2 cellular contexts compared by ENCODE assay signal in the genomic region with DNA sequence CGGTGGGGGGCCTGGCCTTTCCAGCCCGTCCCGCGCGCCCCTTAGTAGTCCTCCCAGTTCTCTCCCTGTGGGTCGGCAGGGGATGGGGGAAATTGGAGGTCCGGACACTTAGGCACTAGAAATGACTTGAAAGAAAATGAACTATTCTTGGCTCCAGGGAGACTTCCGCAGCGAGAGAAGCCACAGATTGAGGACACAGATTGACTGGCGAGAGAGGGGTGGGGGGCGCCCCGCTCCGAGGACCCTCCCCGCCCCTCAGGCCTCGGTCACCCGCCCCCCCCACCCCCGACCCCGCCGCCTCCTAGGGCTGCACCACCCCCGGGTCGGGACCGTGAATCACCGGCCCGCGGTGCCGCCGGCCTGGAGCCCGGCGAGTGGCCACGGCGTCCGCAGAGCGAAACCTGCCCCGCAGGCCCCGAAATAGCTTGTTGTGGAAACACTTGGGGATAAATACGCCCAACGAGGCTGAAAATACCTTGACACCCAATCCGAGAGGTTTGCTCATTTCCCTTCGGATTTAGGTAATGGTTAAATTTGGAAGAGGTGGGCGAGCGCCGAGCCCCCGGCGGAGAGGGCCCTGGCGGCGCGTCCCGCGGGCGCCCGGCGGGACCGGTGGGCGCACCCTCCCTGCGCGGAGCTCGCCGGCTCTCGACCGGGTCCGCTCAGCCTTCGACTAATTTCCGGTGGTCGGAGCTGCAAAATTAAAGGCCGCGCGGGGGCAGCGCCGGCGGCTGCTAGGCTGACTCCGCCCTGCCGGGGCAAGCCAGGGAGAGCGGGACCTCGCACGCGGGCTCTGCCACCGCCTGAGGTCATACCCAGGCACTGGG.
TF ChIP-seq lines count a peak whose summit lies in the region.

A gene (minus strand): TSS at position 675 of the 827 bp plus-strand sequence. CDS start 3,438 bp downstream, outside the sequence.

TF ChIP-seq in GM12878, 131 proteins besides CTCF, POLR2A, EP300 and RAD21 (continued from another document and continues in another):
- TF ChIP-seq, protein P1, sequence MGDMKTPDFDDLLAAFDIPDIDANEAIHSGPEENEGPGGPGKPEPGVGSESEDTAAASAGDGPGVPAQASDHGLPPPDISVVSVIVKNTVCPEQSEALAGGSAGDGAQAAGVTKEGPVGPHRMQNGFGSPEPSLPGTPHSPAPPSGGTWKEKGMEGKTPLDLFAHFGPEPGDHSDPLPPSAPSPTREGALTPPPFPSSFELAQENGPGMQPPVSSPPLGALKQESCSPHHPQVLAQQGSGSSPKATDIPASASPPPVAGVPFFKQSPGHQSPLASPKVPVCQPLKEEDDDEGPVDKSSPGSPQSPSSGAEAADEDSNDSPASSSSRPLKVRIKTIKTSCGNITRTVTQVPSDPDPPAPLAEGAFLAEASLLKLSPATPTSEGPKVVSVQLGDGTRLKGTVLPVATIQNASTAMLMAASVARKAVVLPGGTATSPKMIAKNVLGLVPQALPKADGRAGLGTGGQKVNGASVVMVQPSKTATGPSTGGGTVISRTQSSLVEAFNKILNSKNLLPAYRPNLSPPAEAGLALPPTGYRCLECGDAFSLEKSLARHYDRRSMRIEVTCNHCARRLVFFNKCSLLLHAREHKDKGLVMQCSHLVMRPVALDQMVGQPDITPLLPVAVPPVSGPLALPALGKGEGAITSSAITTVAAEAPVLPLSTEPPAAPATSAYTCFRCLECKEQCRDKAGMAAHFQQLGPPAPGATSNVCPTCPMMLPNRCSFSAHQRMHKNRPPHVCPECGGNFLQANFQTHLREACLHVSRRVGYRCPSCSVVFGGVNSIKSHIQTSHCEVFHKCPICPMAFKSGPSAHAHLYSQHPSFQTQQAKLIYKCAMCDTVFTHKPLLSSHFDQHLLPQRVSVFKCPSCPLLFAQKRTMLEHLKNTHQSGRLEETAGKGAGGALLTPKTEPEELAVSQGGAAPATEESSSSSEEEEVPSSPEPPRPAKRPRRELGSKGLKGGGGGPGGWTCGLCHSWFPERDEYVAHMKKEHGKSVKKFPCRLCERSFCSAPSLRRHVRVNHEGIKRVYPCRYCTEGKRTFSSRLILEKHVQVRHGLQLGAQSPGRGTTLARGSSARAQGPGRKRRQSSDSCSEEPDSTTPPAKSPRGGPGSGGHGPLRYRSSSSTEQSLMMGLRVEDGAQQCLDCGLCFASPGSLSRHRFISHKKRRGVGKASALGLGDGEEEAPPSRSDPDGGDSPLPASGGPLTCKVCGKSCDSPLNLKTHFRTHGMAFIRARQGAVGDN (IDR thresholded peaks at IDR 0.05), result peak; percentile 89
- TF ChIP-seq CHD4 (IDR thresholded peaks at IDR 0.05) (no peak), BHLHE40 (IDR thresholded peaks at IDR 0.05; ENCODE audit: borderline replicate concordance in 1 of 2, low read depth in 2 of 2, low read length in 1 of 2) (peak in 1 of 2 experiments; percentile 72; a peak in 3 of 4 replicates), SUPT20H (IDR thresholded peaks at IDR 0.05; ENCODE audit: borderline replicate concordance, control insufficient read depth, low read depth, low read length) (no peak), GATAD2B (conservative IDR thresholded peaks at IDR 0.05; ENCODE audit: low read depth) (peak; percentile 92), POLR2AphosphoS5 (IDR thresholded peaks at IDR 0.05; ENCODE audit: low read length) (no peak), CBFB (IDR thresholded peaks at IDR 0.05; ENCODE audit: low read depth) (no peak), ASH2L (IDR thresholded peaks at IDR 0.05; ENCODE audit: borderline replicate concordance, low read depth) (no peak), PAX8 (IDR thresholded peaks at IDR 0.05) (no peak), YY1 (IDR thresholded peaks at IDR 0.05; ENCODE audit: low read depth, low read length) (no peak; the same call in 1 of the 2 replicates), LARP7 (IDR thresholded peaks at IDR 0.05) (peak; percentile 76; the same call in 1 of the 2 replicates), RELA (IDR thresholded peaks at IDR 0.05; ENCODE audit: borderline replicate concordance, partially characterized antibody) (no peak), EED (IDR thresholded peaks at IDR 0.05; ENCODE audit: low read depth) (no peak), BCL11A (IDR thresholded peaks at IDR 0.05; ENCODE audit: low read depth, low read length) (peak; percentile 6), POU2F2 (IDR thresholded peaks at IDR 0.05; ENCODE audit: borderline replicate concordance, low read depth, low read length) (no peak), CREB1 (IDR thresholded peaks at IDR 0.05; ENCODE audit: low read depth) (no peak), EGR1 (IDR thresholded peaks at IDR 0.05; ENCODE audit: borderline replicate concordance in 1 of 2, low read depth in 2 of 2, low read length in 2 of 2) (peak in 1 of 2 experiments; percentile 66; a peak in 1 of 3 replicates)
- TF ChIP-seq, protein P2, sequence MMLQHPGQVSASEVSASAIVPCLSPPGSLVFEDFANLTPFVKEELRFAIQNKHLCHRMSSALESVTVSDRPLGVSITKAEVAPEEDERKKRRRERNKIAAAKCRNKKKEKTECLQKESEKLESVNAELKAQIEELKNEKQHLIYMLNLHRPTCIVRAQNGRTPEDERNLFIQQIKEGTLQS (IDR thresholded peaks at IDR 0.05; ENCODE audit: borderline replicate concordance, extremely low read depth, low read depth, low read length), result no peak
- TF ChIP-seq, protein P3, sequence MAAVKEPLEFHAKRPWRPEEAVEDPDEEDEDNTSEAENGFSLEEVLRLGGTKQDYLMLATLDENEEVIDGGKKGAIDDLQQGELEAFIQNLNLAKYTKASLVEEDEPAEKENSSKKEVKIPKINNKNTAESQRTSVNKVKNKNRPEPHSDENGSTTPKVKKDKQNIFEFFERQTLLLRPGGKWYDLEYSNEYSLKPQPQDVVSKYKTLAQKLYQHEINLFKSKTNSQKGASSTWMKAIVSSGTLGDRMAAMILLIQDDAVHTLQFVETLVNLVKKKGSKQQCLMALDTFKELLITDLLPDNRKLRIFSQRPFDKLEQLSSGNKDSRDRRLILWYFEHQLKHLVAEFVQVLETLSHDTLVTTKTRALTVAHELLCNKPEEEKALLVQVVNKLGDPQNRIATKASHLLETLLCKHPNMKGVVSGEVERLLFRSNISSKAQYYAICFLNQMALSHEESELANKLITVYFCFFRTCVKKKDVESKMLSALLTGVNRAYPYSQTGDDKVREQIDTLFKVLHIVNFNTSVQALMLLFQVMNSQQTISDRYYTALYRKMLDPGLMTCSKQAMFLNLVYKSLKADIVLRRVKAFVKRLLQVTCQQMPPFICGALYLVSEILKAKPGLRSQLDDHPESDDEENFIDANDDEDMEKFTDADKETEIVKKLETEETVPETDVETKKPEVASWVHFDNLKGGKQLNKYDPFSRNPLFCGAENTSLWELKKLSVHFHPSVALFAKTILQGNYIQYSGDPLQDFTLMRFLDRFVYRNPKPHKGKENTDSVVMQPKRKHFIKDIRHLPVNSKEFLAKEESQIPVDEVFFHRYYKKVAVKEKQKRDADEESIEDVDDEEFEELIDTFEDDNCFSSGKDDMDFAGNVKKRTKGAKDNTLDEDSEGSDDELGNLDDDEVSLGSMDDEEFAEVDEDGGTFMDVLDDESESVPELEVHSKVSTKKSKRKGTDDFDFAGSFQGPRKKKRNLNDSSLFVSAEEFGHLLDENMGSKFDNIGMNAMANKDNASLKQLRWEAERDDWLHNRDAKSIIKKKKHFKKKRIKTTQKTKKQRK (IDR thresholded peaks at IDR 0.05; ENCODE audit: low read depth, low read length), result no peak

TF ChIP-seq in HepG2, 621 proteins besides CTCF, POLR2A, EP300 and RAD21 (continued from another document and continues in another):
- TF ChIP-seq, protein P4, sequence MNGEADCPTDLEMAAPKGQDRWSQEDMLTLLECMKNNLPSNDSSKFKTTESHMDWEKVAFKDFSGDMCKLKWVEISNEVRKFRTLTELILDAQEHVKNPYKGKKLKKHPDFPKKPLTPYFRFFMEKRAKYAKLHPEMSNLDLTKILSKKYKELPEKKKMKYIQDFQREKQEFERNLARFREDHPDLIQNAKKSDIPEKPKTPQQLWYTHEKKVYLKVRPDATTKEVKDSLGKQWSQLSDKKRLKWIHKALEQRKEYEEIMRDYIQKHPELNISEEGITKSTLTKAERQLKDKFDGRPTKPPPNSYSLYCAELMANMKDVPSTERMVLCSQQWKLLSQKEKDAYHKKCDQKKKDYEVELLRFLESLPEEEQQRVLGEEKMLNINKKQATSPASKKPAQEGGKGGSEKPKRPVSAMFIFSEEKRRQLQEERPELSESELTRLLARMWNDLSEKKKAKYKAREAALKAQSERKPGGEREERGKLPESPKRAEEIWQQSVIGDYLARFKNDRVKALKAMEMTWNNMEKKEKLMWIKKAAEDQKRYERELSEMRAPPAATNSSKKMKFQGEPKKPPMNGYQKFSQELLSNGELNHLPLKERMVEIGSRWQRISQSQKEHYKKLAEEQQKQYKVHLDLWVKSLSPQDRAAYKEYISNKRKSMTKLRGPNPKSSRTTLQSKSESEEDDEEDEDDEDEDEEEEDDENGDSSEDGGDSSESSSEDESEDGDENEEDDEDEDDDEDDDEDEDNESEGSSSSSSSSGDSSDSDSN (CRISPR knock-in tag; IDR thresholded peaks at IDR 0.05), result peak; percentile 63; the same call in 1 of the 2 replicates
- TF ChIP-seq ONECUT2 (CRISPR knock-in tag; IDR thresholded peaks at IDR 0.05) (no peak), ZNF607 (CRISPR knock-in tag; IDR thresholded peaks at IDR 0.05; ENCODE audit: borderline replicate concordance) (no peak), ZNF83 (CRISPR knock-in tag; IDR thresholded peaks at IDR 0.05; ENCODE audit: borderline replicate concordance) (no peak), ZBTB7A (CRISPR knock-in tag; IDR thresholded peaks at IDR 0.05) (peak; percentile 33; the same call in 1 of the 2 replicates), ZNF766 (CRISPR knock-in tag; IDR thresholded peaks at IDR 0.05; ENCODE audit: borderline replicate concordance) (0 out of 2 replicates have a peak, but pooled peaks have one; percentile 26), XRCC5 (optimal IDR thresholded peaks at IDR 0.05; ENCODE audit: low read length) (peak; percentile 80), PITX1 (CRISPR knock-in tag; IDR thresholded peaks at IDR 0.05) (0 out of 2 replicates have a peak, but pooled peaks have one; percentile 30), ZBTB7B (CRISPR knock-in tag; IDR thresholded peaks at IDR 0.05) (peak; percentile 95), POLR2AphosphoS5 (IDR thresholded peaks at IDR 0.05; ENCODE audit: low read depth, low read length) (peak; percentile 48), SOX6 (IDR thresholded peaks at IDR 0.05) (no peak), SOX6 (CRISPR knock-in tag; IDR thresholded peaks at IDR 0.05) (0 out of 2 replicates have a peak, but pooled peaks have one; percentile 22), MXI1 (IDR thresholded peaks at IDR 0.05; ENCODE audit: borderline replicate concordance, low read depth, low read length) (no peak), NR2F2 (IDR thresholded peaks at IDR 0.05; ENCODE audit: borderline replicate concordance, low read depth) (no peak), ZNF317 (CRISPR knock-in tag; IDR thresholded peaks at IDR 0.05) (0 out of 2 replicates have a peak, but pooled peaks have one; percentile 37), IKZF4 (CRISPR knock-in tag; IDR thresholded peaks at IDR 0.05; ENCODE audit: borderline replicate concordance, low read depth, not compliant biosample characterization) (peak; percentile 60), YY1 (IDR thresholded peaks at IDR 0.05; ENCODE audit: insufficient read depth, insufficient replicate concordance, low read depth, low read length) (peak; percentile 61), ZNF878 (CRISPR knock-in tag; IDR thresholded peaks at IDR 0.05) (peak; percentile 71; the same call in 1 of the 2 replicates), PHF21A (CRISPR knock-in tag; IDR thresholded peaks at IDR 0.05) (peak; percentile 52), SAFB2 (CRISPR knock-in tag; IDR thresholded peaks at IDR 0.05; ENCODE audit: borderline replicate concordance, low read depth) (peak; percentile 45; the same call in 1 of the 2 replicates), SALL2 (CRISPR knock-in tag; IDR thresholded peaks at IDR 0.05) (0 out of 2 replicates have a peak, but pooled peaks have one; percentile 64), HNRNPL (IDR thresholded peaks at IDR 0.05; ENCODE audit: low read depth, low read length) (peak; percentile 87), DR1 (CRISPR knock-in tag; IDR thresholded peaks at IDR 0.05) (no peak), SIN3A (IDR thresholded peaks at IDR 0.05; ENCODE audit: borderline replicate concordance, low read depth, low read length) (peak; percentile 54; the same call in 1 of the 2 replicates)
- TF ChIP-seq, protein P5, sequence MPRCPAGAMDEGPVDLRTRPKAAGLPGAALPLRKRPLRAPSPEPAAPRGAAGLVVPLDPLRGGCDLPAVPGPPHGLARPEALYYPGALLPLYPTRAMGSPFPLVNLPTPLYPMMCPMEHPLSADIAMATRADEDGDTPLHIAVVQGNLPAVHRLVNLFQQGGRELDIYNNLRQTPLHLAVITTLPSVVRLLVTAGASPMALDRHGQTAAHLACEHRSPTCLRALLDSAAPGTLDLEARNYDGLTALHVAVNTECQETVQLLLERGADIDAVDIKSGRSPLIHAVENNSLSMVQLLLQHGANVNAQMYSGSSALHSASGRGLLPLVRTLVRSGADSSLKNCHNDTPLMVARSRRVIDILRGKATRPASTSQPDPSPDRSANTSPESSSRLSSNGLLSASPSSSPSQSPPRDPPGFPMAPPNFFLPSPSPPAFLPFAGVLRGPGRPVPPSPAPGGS (CRISPR knock-in tag; IDR thresholded peaks at IDR 0.05), result 0 out of 2 replicates have a peak, but pooled peaks have one; percentile 29
- TF ChIP-seq, protein P6, sequence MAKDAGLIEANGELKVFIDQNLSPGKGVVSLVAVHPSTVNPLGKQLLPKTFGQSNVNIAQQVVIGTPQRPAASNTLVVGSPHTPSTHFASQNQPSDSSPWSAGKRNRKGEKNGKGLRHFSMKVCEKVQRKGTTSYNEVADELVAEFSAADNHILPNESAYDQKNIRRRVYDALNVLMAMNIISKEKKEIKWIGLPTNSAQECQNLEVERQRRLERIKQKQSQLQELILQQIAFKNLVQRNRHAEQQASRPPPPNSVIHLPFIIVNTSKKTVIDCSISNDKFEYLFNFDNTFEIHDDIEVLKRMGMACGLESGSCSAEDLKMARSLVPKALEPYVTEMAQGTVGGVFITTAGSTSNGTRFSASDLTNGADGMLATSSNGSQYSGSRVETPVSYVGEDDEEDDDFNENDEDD (CRISPR knock-in tag; IDR thresholded peaks at IDR 0.05; ENCODE audit: borderline replicate concordance), result peak; percentile 87
- TF ChIP-seq, protein P7, sequence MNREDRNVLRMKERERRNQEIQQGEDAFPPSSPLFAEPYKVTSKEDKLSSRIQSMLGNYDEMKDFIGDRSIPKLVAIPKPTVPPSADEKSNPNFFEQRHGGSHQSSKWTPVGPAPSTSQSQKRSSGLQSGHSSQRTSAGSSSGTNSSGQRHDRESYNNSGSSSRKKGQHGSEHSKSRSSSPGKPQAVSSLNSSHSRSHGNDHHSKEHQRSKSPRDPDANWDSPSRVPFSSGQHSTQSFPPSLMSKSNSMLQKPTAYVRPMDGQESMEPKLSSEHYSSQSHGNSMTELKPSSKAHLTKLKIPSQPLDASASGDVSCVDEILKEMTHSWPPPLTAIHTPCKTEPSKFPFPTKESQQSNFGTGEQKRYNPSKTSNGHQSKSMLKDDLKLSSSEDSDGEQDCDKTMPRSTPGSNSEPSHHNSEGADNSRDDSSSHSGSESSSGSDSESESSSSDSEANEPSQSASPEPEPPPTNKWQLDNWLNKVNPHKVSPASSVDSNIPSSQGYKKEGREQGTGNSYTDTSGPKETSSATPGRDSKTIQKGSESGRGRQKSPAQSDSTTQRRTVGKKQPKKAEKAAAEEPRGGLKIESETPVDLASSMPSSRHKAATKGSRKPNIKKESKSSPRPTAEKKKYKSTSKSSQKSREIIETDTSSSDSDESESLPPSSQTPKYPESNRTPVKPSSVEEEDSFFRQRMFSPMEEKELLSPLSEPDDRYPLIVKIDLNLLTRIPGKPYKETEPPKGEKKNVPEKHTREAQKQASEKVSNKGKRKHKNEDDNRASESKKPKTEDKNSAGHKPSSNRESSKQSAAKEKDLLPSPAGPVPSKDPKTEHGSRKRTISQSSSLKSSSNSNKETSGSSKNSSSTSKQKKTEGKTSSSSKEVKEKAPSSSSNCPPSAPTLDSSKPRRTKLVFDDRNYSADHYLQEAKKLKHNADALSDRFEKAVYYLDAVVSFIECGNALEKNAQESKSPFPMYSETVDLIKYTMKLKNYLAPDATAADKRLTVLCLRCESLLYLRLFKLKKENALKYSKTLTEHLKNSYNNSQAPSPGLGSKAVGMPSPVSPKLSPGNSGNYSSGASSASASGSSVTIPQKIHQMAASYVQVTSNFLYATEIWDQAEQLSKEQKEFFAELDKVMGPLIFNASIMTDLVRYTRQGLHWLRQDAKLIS (CRISPR knock-in tag; IDR thresholded peaks at IDR 0.05), result no peak
